In the genomic region with DNA sequence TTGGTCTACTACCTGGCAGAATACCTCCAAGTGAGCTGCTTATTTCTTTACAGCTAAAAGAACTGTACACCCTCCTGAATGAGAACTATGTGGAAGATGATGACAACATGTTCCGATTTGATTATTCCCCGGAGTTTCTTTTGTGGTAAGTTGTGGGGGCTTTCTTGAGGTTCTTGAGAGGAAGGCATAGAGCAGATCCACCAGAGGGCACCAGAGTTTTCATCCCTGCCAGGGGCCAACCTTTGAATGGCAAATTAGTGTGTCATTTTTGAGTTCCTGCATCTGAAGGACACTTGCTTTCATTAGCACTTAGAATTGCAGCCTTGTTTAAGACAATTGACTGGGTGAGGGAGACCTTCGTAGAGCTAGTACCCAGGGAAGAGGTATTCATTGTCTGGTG, we compare ENCODE assay signal across 8 cellular contexts. TPM values are rescaled to one million over a fixed set of nuclear protein-coding genes. Genes with fewer than 3 reads are reported as not detected.
DNase-seq lines count a peak whose midpoint lies in the region; ATAC-seq and TF ChIP-seq lines count a peak whose summit lies in the region.

No MANE protein-coding gene starts in this region.

- no peaks in the 10 kb centered on the region for H3K9me3 Mint-ChIP-seq in CD4-positive, CD25-positive, alpha-beta regulatory T cell

- no peak for ATAC-seq in CD4-positive, CD25-positive, alpha-beta regulatory T cell (ENCODE audit: low read depth in 2 of 2)
- ATAC-seq in GM21825 (IDR thresholded peaks at IDR 0.05; ENCODE audit: unreplicated experiment), result no peak
- no peak for ATAC-seq in HG02885 (IDR thresholded peaks at IDR 0.05; ENCODE audit: poor library complexity, unreplicated experiment)
- no peak for ATAC-seq in activated CD4-positive, CD25-positive, alpha-beta regulatory T cell treated with anti-CD3 and anti-CD28 coated beads, Interleukin-2, amount 50 U/mL, for 24 hours

- H3K4me1 ChIP-seq in CD4-positive, CD25-positive, alpha-beta regulatory T cell (ENCODE audit: control insufficient read depth, insufficient read depth, low read length, poor library complexity, severe bottlenecking), result no peaks in the 10 kb centered on the region

- H3K27me3 ChIP-seq in CD4-positive, CD25-positive, alpha-beta regulatory T cell (ENCODE audit: control insufficient read depth, insufficient read depth, low read length), result no peaks in the 10 kb centered on the region

- H3K36me3 Mint-ChIP-seq in CD4-positive, CD25-positive, alpha-beta regulatory T cell, result peaks cover 49% of the 10 kb centered on the region

- peak overlapping the region in 2 of 3 donors; percentile 8 to 51 for H3K27ac Mint-ChIP-seq in CD4-positive, CD25-positive, alpha-beta regulatory T cell

- H3K9me3 ChIP-seq in CD4-positive, CD25-positive, alpha-beta regulatory T cell (ENCODE audit: control insufficient read depth in 2 of 2, low read length in 2 of 2), result no peaks in the 10 kb centered on the region

- no peaks in the 10 kb centered on the region for H3K27me3 Mint-ChIP-seq in CD4-positive, CD25-positive, alpha-beta regulatory T cell

- H3K4me3 ChIP-seq in CD4-positive, CD25-positive, alpha-beta regulatory T cell (ENCODE audit: low read depth, low read length), result no peak overlapping the region
- no peak overlapping the region for H3K4me3 ChIP-seq in astrocyte of the spinal cord (ENCODE audit: low read depth, low read length)

- H3K36me3 ChIP-seq in CD4-positive, CD25-positive, alpha-beta regulatory T cell (ENCODE audit: control insufficient read depth, insufficient read depth, low read length), result peaks cover 78% of the 10 kb centered on the region

- H3K27ac ChIP-seq in CD4-positive, CD25-positive, alpha-beta regulatory T cell (ENCODE audit: insufficient read depth, low read length, poor library complexity, severe bottlenecking), result no peak overlapping the region

- peak; percentile 74 for TF ChIP-seq CTCF in astrocyte of the spinal cord (IDR thresholded peaks at IDR 0.05; ENCODE audit: low read depth, low read length)

- DNase-seq in CD4-positive, CD25-positive, alpha-beta regulatory T cell, result peak in 1 of 3 donors; percentile 44
- DNase-seq in KBM-7, result peak; percentile 57
- peak; percentile 35 for DNase-seq in astrocyte of the spinal cord (ENCODE audit: low read depth, low spot score)
- DNase-seq in lung microvascular endothelial cell (ENCODE audit: low read depth in 2 of 2), result peak; percentile 49 to 57
- no peak for DNase-seq in stimulated activated CD8-positive, alpha-beta memory T cell treated with anti-CD3 and anti-CD28 coated beads, Interleukin-4, amount 100 ng/mL, for 48 hours

- in situ Hi-C loops in KBM-7 (cut with MboI; ENCODE audit: low pct_unique_long_range_greater_than_20kb, low sequenced_read_pairs), result no loop called here
- in situ Hi-C loops in astrocyte of the spinal cord (cut with HindIII; ENCODE audit: low sequenced_read_pairs), result no loop called here

- no peak overlapping the region for H3K4me3 Mint-ChIP-seq in CD4-positive, CD25-positive, alpha-beta regulatory T cell

- peaks cover 0 to 10% (median 3%) of the 10 kb centered on the region in 4 donors for H3K4me1 Mint-ChIP-seq in CD4-positive, CD25-positive, alpha-beta regulatory T cell

RNA-seq across cellular contexts. Expression of gene NMT1, which starts 35.0 kb away (rescaled TPM):
- 87.2 TPM for total RNA-seq in CD4-positive, CD25-positive, alpha-beta regulatory T cell
- polyA plus RNA-seq in CD4-positive, CD25-positive, alpha-beta regulatory T cell, result 10 to 100 TPM; 34.6 to 72.0 (median 53.8) TPM
- 42.5 and 61.3 TPM in 2 replicates for total RNA-seq in lung microvascular endothelial cell

RNA-seq across cellular contexts. Expression of gene PLCD3, which starts 36.2 kb away (rescaled TPM):
- 5.5 TPM for total RNA-seq in CD4-positive, CD25-positive, alpha-beta regulatory T cell
- polyA plus RNA-seq in CD4-positive, CD25-positive, alpha-beta regulatory T cell, result 1 to 10 TPM in 1 of 4 donors, under 1 TPM in 3; 0.15 to 1.5 (median 0.42) TPM
- total RNA-seq in lung microvascular endothelial cell, result 10.9 and 12.3 TPM in 2 replicates

RNA-seq across cellular contexts. Expression of gene ACBD4, which starts 39.3 kb away (rescaled TPM):
- total RNA-seq in CD4-positive, CD25-positive, alpha-beta regulatory T cell, result 23.6 TPM
- polyA plus RNA-seq in CD4-positive, CD25-positive, alpha-beta regulatory T cell, result 10 to 100 TPM; 13.8 to 17.9 (median 15.0) TPM
- total RNA-seq in lung microvascular endothelial cell, result 3.2 and 3.3 TPM in 2 replicates

RNA-seq across cellular contexts. Expression of gene DCAKD, which starts 44.7 kb away (rescaled TPM):
- total RNA-seq in CD4-positive, CD25-positive, alpha-beta regulatory T cell, result 20.7 TPM
- polyA plus RNA-seq in CD4-positive, CD25-positive, alpha-beta regulatory T cell, result 10 to 100 TPM in 3 of 4 donors, 1 to 10 TPM in 1; 10.0 to 15.2 (median 13.5) TPM
- 15.5 and 22.4 TPM in 2 replicates for total RNA-seq in lung microvascular endothelial cell

RNA-seq across cellular contexts. Expression of gene HEXIM1, which starts 52.1 kb away (rescaled TPM):
- total RNA-seq in CD4-positive, CD25-positive, alpha-beta regulatory T cell, result 88.0 TPM
- 1 to 10 TPM; 5.9 to 8.0 (median 6.1) TPM for polyA plus RNA-seq in CD4-positive, CD25-positive, alpha-beta regulatory T cell
- 4.8 and 7.1 TPM in 2 replicates for total RNA-seq in lung microvascular endothelial cell
